ENCODE assay signal across 23 cellular contexts in genomic region chr3:169923831-169924230, GRCh38. TPM values are rescaled to one million over a fixed set of nuclear protein-coding genes. Genes with fewer than 3 reads are reported as not detected.
A peak's percentile ranks its signal among the peaks of the same experiment; 100 is the strongest.
DNase-seq lines count a peak whose midpoint lies in the region; ATAC-seq, FAIRE-seq and TF ChIP-seq lines count a peak whose summit lies in the region.
"Had no signal": no experiment of that assay in that cellular context is flagged by ENCODE, and none has a peak within 500 bp of the region (broad histone marks: within the 10 kb centered on the region; RNA-seq: fewer than 3 reads in every experiment).

No MANE protein-coding gene starts in this region.

- 27% methylated on average over 1 of the region's 1 CpG for WGBS in right lobe of liver (ENCODE audit: insufficient coverage, low coverage, low lambda C conversion rate, missing lambda C conversion rate)
- WGBS in HepG2 (ENCODE audit: low lambda C conversion rate) = 0% methylated on average over 1 of the region's 1 CpG

- H3K9me3 ChIP-seq in right lobe of liver = no peaks in the 10 kb centered on the region
- no peaks in the 10 kb centered on the region for H3K9me3 ChIP-seq in HepG2 (ENCODE audit: low read length)
- H3K9me3 ChIP-seq in OCI-LY7 (ENCODE audit: low read length) = no peaks in the 10 kb centered on the region
- H3K9me3 ChIP-seq: BLaER1 had no signal

- ATAC-seq in right lobe of liver = peak in 3 of 4 donors; percentile 12 to 55 (median 16)
- no peak for ATAC-seq in HepG2
- ATAC-seq: HCT116, Panc1 had no signal

- H3K27ac ChIP-seq in right lobe of liver (no peak overlapping the region), HepG2 (ENCODE audit: extremely low read length, insufficient read depth, low read length) (no peak overlapping the region), OCI-LY7 (ENCODE audit: low read depth, low read length, poor library complexity, severe bottlenecking) (no peak overlapping the region)
- H3K27ac ChIP-seq: BLaER1, KMS-11, RWPE1 had no signal

- DNase-seq in right lobe of liver (no peak), HepG2 (ENCODE audit: low spot score) (no peak), OCI-LY7 (ENCODE audit: low spot score) (no peak), medulla oblongata (ENCODE audit: extremely low spot score) (peak; percentile 46), NK-92 (lab: John Stamatoyannopoulos, UW; ENCODE audit: unreplicated experiment) (no peak), mucosa of gallbladder (ENCODE audit: low spot score) (no peak), NCI-H1105 treated with DMSO at 0.1 percent for 48 hours (lab: John Stamatoyannopoulos, UW) (no peak), NCI-H446 treated with DMSO at 0.1 percent for 48 hours (lab: John Stamatoyannopoulos, UW) (no peak)
- DNase-seq: CD4-positive, CD25-positive, alpha-beta regulatory T cell; EL; GF-D8; NCI-H187; NCI-H2171 treated with DMSO at 0.1 percent for 48 hours had no signal

- TF ChIP-seq CTCF in right lobe of liver (IDR thresholded peaks at IDR 0.05) (no peak), HepG2 (CRISPR knock-in tag; IDR thresholded peaks at IDR 0.05) (no peak), OCI-LY7 (conservative IDR thresholded peaks at IDR 0.05; ENCODE audit: low read length) (no peak)

- no peak for TF ChIP-seq RAD21 in HepG2 (CRISPR knock-in tag; IDR thresholded peaks at IDR 0.05)

- FAIRE-seq in HepG2 (lab: Jason Lieb, UNC) = no peak
- FAIRE-seq: GM12891 had no signal

- in situ Hi-C loops in HepG2 (cut with HindIII; ENCODE audit: extremely low pct_ligation_motif_present, low pct_unique_long_range_greater_than_20kb) = no loop called here

- H3K79me2 ChIP-seq in HepG2 (ENCODE audit: insufficient read depth, low read length) (no peaks in the 10 kb centered on the region), OCI-LY7 (ENCODE audit: insufficient read depth, low read depth, low read length) (no peaks in the 10 kb centered on the region)

- H3K36me3 ChIP-seq in right lobe of liver (no peaks in the 10 kb centered on the region), HepG2 (replicated peaks in 1 of 2; ENCODE audit: control insufficient read depth in 1 of 2, insufficient read depth in 2 of 2, low read length in 2 of 2) (no peaks in the 10 kb centered on the region), OCI-LY7 (ENCODE audit: insufficient read depth, low read length) (no peaks in the 10 kb centered on the region)
- H3K36me3 ChIP-seq: BLaER1 had no signal

- H2AFZ ChIP-seq in HepG2 (ENCODE audit: low read length) (no peak overlapping the region), OCI-LY7 (ENCODE audit: low read length) (peak overlapping the region; percentile 20; the same call in 1 of the 2 replicates)

- BruUV-seq in HepG2 (replicated peaks; lab: Mats Ljungman, UMichigan) = no TSS peak
- BruUV-seq in OCI-LY7 (replicated peaks; lab: Mats Ljungman, UMichigan) = no TSS peak

- no peak for TF ChIP-seq EP300 in HepG2 (IDR thresholded peaks at IDR 0.05; ENCODE audit: low read depth in 2 of 2, low read length in 2 of 2)
- no peak for TF ChIP-seq EP300 in HepG2 (CRISPR knock-in tag; IDR thresholded peaks at IDR 0.05; ENCODE audit: borderline replicate concordance)

- H3K4me2 ChIP-seq in HepG2 (ENCODE audit: low read depth, low read length) (no peak overlapping the region), OCI-LY7 (ENCODE audit: low read length) (no peak overlapping the region)
- H3K4me2 ChIP-seq: BLaER1, KMS-11 had no signal

- H3K4me3 ChIP-seq in right lobe of liver = no peak overlapping the region
- no peak overlapping the region for H3K4me3 ChIP-seq in HepG2 (replicated peaks in 1 of 3; ENCODE audit: insufficient read depth in 1 of 3, low read depth in 2 of 3, low read length in 3 of 3)
- H3K4me3 ChIP-seq in OCI-LY7 (ENCODE audit: low read depth, low read length, poor library complexity, severe bottlenecking) = no peak overlapping the region
- H3K4me3 ChIP-seq: BLaER1 had no signal

- CTCF ChIA-PET in HepG2 (lab: Yijun Ruan, JAX; ENCODE audit: low intra/inter-chr PET ratio, low total read pairs) = no interaction called here
- CTCF ChIA-PET in OCI-LY7 (lab: Charles Lee; ENCODE audit: unreplicated experiment) = no interaction called here

- H3K4me1 ChIP-seq in right lobe of liver (peaks cover 0 to 5% (median 0%) of the 10 kb centered on the region in 4 donors), HepG2 (ENCODE audit: insufficient read depth, low read length) (no peaks in the 10 kb centered on the region), OCI-LY7 (ENCODE audit: insufficient read depth, low read length, poor library complexity, severe bottlenecking) (peaks cover 9% of the 10 kb centered on the region)
- H3K4me1 ChIP-seq: BLaER1 had no signal

- POLR2A ChIA-PET in HepG2 (lab: Yijun Ruan, JAX) (no interaction called here), OCI-LY7 (lab: Charles Lee) (interaction anchor here (0.6 to 1.6 kb wide), 4 partner anchors 9 to 119 kb away, joined by 3 to 7 read pairs (median 6); partner anchors contain the start of gene SAMD7)

- no peaks in the 10 kb centered on the region for H3K27me3 ChIP-seq in right lobe of liver
- no peaks in the 10 kb centered on the region for H3K27me3 ChIP-seq in HepG2 (ENCODE audit: control insufficient read depth in 1 of 2, insufficient read depth in 2 of 2, low read length in 2 of 2)
- H3K27me3 ChIP-seq: BLaER1 had no signal

- H3K9me2 ChIP-seq in OCI-LY7 (ENCODE audit: insufficient read depth, low read length) = no peaks in the 10 kb centered on the region

- intact Hi-C loops in right lobe of liver (cut with DNase I) = no loop called here
- intact Hi-C loops in HepG2 (cut with micrococcal nuclease; ENCODE audit: unreplicated experiment) = no loop called here
- intact Hi-C loops in OCI-LY7 (cut with micrococcal nuclease; ENCODE audit: unreplicated experiment) = no loop called here

- H3K9ac ChIP-seq in HepG2 (ENCODE audit: insufficient read depth, low read depth, low read length) = no peak overlapping the region
- H3K9ac ChIP-seq: BLaER1, KMS-11 had no signal

- TF ChIP-seq POLR2A in right lobe of liver (IDR thresholded peaks at IDR 0.05) (no peak), HepG2 (IDR thresholded peaks at IDR 0.05; ENCODE audit: insufficient read depth in 1 of 2, low read depth in 2 of 2, low read length in 2 of 2) (no peak)

- no peaks in the 10 kb centered on the region for H4K20me1 ChIP-seq in HepG2 (ENCODE audit: insufficient read depth, low read length)
- H4K20me1 ChIP-seq in OCI-LY7 (ENCODE audit: insufficient read depth, low read length) = no peaks in the 10 kb centered on the region
- H4K20me1 ChIP-seq: BLaER1 had no signal

RNA-seq across cellular contexts. Expression of gene SAMD7, which starts 12.5 kb away (rescaled TPM):
- total RNA-seq in right lobe of liver = not detected
- not detected in 2 replicates for total RNA-seq in HepG2 (2016; rRNA removed; fragmentation: Illumina TruSeq; extraction: Trizol)
- not detected in 2 replicates for total RNA-seq in HepG2 (2016; cell fraction: cytosol; rRNA removed; fragmentation: Illumina TruSeq; extraction: Trizol; ENCODE audit: low read depth)
- total RNA-seq in HepG2 (2016; cell fraction: insoluble cytoplasmic fraction; rRNA removed; fragmentation: Illumina TruSeq; extraction: Trizol) = not detected in 2 replicates
- not detected in 2 replicates for total RNA-seq in HepG2 (2016; cell fraction: membrane; rRNA removed; fragmentation: Illumina TruSeq; extraction: Trizol)
- not detected in 2 replicates for total RNA-seq in HepG2 (2016; cell fraction: nucleus; rRNA removed; fragmentation: Illumina TruSeq; extraction: Trizol)
- polyA plus RNA-seq in HepG2 (2011; rRNA removed) = not detected in 2 replicates
- polyA plus RNA-seq in HepG2 (2011; cell fraction: cytosol; rRNA removed) = not detected in 2 replicates
- polyA plus RNA-seq in HepG2 (2011; cell fraction: nucleus; rRNA removed) = not detected in 2 replicates
- not detected in 2 replicates for polyA plus RNA-seq in HepG2 (2012)
- polyA plus RNA-seq in HepG2 (2016; cell fraction: cytosol; fragmentation: Illumina TruSeq; extraction: Trizol; ENCODE audit: low read depth) = not detected in 2 replicates
- polyA plus RNA-seq in HepG2 (2016; cell fraction: insoluble cytoplasmic fraction; fragmentation: Illumina TruSeq; extraction: Trizol; ENCODE audit: low read depth) = not detected in 2 replicates
- not detected in 2 replicates for polyA plus RNA-seq in HepG2 (2016; cell fraction: membrane; fragmentation: Illumina TruSeq; extraction: Trizol; ENCODE audit: low read depth)
- not detected in 2 replicates for polyA plus RNA-seq in HepG2 (2016; cell fraction: nucleus; fragmentation: Illumina TruSeq; extraction: Trizol; ENCODE audit: insufficient read depth, low read depth)
- not detected in 2 replicates for polyA minus RNA-seq in HepG2 (2011; rRNA and poly(A)+ RNA removed; ENCODE audit: low replicate concordance)
- polyA minus RNA-seq in HepG2 (2011; cell fraction: cytosol; rRNA and poly(A)+ RNA removed) = not detected in 2 replicates
- not detected in 2 replicates for polyA minus RNA-seq in HepG2 (2011; cell fraction: nucleus; rRNA and poly(A)+ RNA removed)
- 0.23 and 1.1 TPM in 2 replicates for total RNA-seq in OCI-LY7 (2014; rRNA removed; shearing (Covaris generic))
- total RNA-seq in OCI-LY7 (2022) = 0.93 and 0.96 TPM in 2 replicates
- total RNA-seq in mucosa of gallbladder = not detected
- total RNA-seq: A172; CD4-positive, CD25-positive, alpha-beta regulatory T cell; H4; SK-MEL-5 had no signal
- polyA plus RNA-seq: CD4-positive, CD25-positive, alpha-beta regulatory T cell; IgD-negative memory B cell had no signal

RNA-seq across cellular contexts. Expression of gene SEC62, which starts 42.8 kb away (rescaled TPM):
- total RNA-seq in right lobe of liver (100 to 1,000 TPM in 3 of 6 experiments, 10 to 100 TPM in 3; 38.5 to 133 (median 96.5) TPM), HepG2 (2016; rRNA removed; fragmentation: Illumina TruSeq; extraction: Trizol) (53.5 and 68.7 TPM in 2 replicates), OCI-LY7 (2022) (163 and 176 TPM in 2 replicates), mucosa of gallbladder (135 TPM)
- total RNA-seq in HepG2 (2016; cell fraction: cytosol; rRNA removed; fragmentation: Illumina TruSeq; extraction: Trizol; ENCODE audit: low read depth) = 23.2 and 27.8 TPM in 2 replicates
- 52.0 and 67.0 TPM in 2 replicates for total RNA-seq in HepG2 (2016; cell fraction: insoluble cytoplasmic fraction; rRNA removed; fragmentation: Illumina TruSeq; extraction: Trizol)
- 20.0 and 27.1 TPM in 2 replicates for total RNA-seq in HepG2 (2016; cell fraction: membrane; rRNA removed; fragmentation: Illumina TruSeq; extraction: Trizol)
- 65.7 and 66.3 TPM in 2 replicates for total RNA-seq in HepG2 (2016; cell fraction: nucleus; rRNA removed; fragmentation: Illumina TruSeq; extraction: Trizol)
- polyA plus RNA-seq in HepG2 (2011; rRNA removed) = 54.0 and 55.7 TPM in 2 replicates
- 22.3 and 33.1 TPM in 2 replicates for polyA plus RNA-seq in HepG2 (2011; cell fraction: cytosol; rRNA removed)
- 16.0 and 16.5 TPM in 2 replicates for polyA plus RNA-seq in HepG2 (2011; cell fraction: nucleus; rRNA removed)
- polyA plus RNA-seq in HepG2 (2012) = 82.5 and 100 TPM in 2 replicates
- polyA plus RNA-seq in HepG2 (2016; cell fraction: cytosol; fragmentation: Illumina TruSeq; extraction: Trizol; ENCODE audit: low read depth) = 4.9 and 6.5 TPM in 2 replicates
- polyA plus RNA-seq in HepG2 (2016; cell fraction: insoluble cytoplasmic fraction; fragmentation: Illumina TruSeq; extraction: Trizol; ENCODE audit: low read depth) = 59.8 and 62.0 TPM in 2 replicates
- polyA plus RNA-seq in HepG2 (2016; cell fraction: membrane; fragmentation: Illumina TruSeq; extraction: Trizol; ENCODE audit: low read depth) = 8.2 and 11.5 TPM in 2 replicates
- polyA plus RNA-seq in HepG2 (2016; cell fraction: nucleus; fragmentation: Illumina TruSeq; extraction: Trizol; ENCODE audit: insufficient read depth, low read depth) = 95.5 and 100 TPM in 2 replicates
- polyA minus RNA-seq in HepG2 (2011; rRNA and poly(A)+ RNA removed; ENCODE audit: low replicate concordance) = 136 and 163 TPM in 2 replicates
- 36.2 and 39.5 TPM in 2 replicates for polyA minus RNA-seq in HepG2 (2011; cell fraction: cytosol; rRNA and poly(A)+ RNA removed)
- 50.5 and 51.8 TPM in 2 replicates for polyA minus RNA-seq in HepG2 (2011; cell fraction: nucleus; rRNA and poly(A)+ RNA removed)
- total RNA-seq in OCI-LY7 (2014; rRNA removed; shearing (Covaris generic)) = 64.5 and 77.4 TPM in 2 replicates

RNA-seq across cellular contexts. Expression of gene LRRC31, which starts 54.1 kb away (rescaled TPM):
- total RNA-seq in right lobe of liver (1 to 10 TPM in 5 of 6 experiments, under 1 TPM in 1; 0.78 to 5.0 (median 2.2) TPM), HepG2 (2016; rRNA removed; fragmentation: Illumina TruSeq; extraction: Trizol) (not detected in 2 replicates), OCI-LY7 (2022) (not detected in 2 replicates), mucosa of gallbladder (2.9 TPM)
- total RNA-seq in HepG2 (2016; cell fraction: cytosol; rRNA removed; fragmentation: Illumina TruSeq; extraction: Trizol; ENCODE audit: low read depth) = not detected in 2 replicates
- total RNA-seq in HepG2 (2016; cell fraction: insoluble cytoplasmic fraction; rRNA removed; fragmentation: Illumina TruSeq; extraction: Trizol) = not detected in 2 replicates
- not detected in 2 replicates for total RNA-seq in HepG2 (2016; cell fraction: membrane; rRNA removed; fragmentation: Illumina TruSeq; extraction: Trizol)
- not detected in 2 replicates for total RNA-seq in HepG2 (2016; cell fraction: nucleus; rRNA removed; fragmentation: Illumina TruSeq; extraction: Trizol)
- polyA plus RNA-seq in HepG2 (2011; rRNA removed) = not detected in 2 replicates
- polyA plus RNA-seq in HepG2 (2011; cell fraction: cytosol; rRNA removed) = 0.04 TPM in 1 of 2 replicates, not detected in the other
- polyA plus RNA-seq in HepG2 (2011; cell fraction: nucleus; rRNA removed) = not detected in 2 replicates
- polyA plus RNA-seq in HepG2 (2012) = not detected in 2 replicates
- polyA plus RNA-seq in HepG2 (2016; cell fraction: cytosol; fragmentation: Illumina TruSeq; extraction: Trizol; ENCODE audit: low read depth) = not detected in 2 replicates
- not detected in 2 replicates for polyA plus RNA-seq in HepG2 (2016; cell fraction: insoluble cytoplasmic fraction; fragmentation: Illumina TruSeq; extraction: Trizol; ENCODE audit: low read depth)
- not detected in 2 replicates for polyA plus RNA-seq in HepG2 (2016; cell fraction: membrane; fragmentation: Illumina TruSeq; extraction: Trizol; ENCODE audit: low read depth)
- not detected in 2 replicates for polyA plus RNA-seq in HepG2 (2016; cell fraction: nucleus; fragmentation: Illumina TruSeq; extraction: Trizol; ENCODE audit: insufficient read depth, low read depth)
- not detected in 2 replicates for polyA minus RNA-seq in HepG2 (2011; rRNA and poly(A)+ RNA removed; ENCODE audit: low replicate concordance)
- polyA minus RNA-seq in HepG2 (2011; cell fraction: cytosol; rRNA and poly(A)+ RNA removed) = not detected in 2 replicates
- polyA minus RNA-seq in HepG2 (2011; cell fraction: nucleus; rRNA and poly(A)+ RNA removed) = not detected in 2 replicates
- not detected in 2 replicates for total RNA-seq in OCI-LY7 (2014; rRNA removed; shearing (Covaris generic))
- total RNA-seq: A172; CD4-positive, CD25-positive, alpha-beta regulatory T cell; H4; SK-MEL-5 had no signal
- polyA plus RNA-seq: CD4-positive, CD25-positive, alpha-beta regulatory T cell; IgD-negative memory B cell had no signal
